ENCODE assay signal across 8 cellular contexts in genomic region chr5:140546851-140547507, GRCh38. TPM values are rescaled to one million over a fixed set of nuclear protein-coding genes. Genes with fewer than 3 reads are reported as not detected.
DNase-seq lines count a peak whose midpoint lies in the region; ATAC-seq, FAIRE-seq and TF ChIP-seq lines count a peak whose summit lies in the region.

No MANE protein-coding gene starts in this region.

- peaks cover 17 to 42% (median 25%) of the 10 kb centered on the region in 4 donors for H3K4me1 Mint-ChIP-seq in CD4-positive, CD25-positive, alpha-beta regulatory T cell
- H3K4me1 Mint-ChIP-seq in neural progenitor cell = peaks cover 23% of the 10 kb centered on the region

- no peak for DNase-seq in CD4-positive, CD25-positive, alpha-beta regulatory T cell
- DNase-seq in MM.1S (no peak), endothelial cell of umbilical vein (ENCODE audit: low read depth, low spot score) (no peak), neural progenitor cell (ENCODE audit: low spot score) (no peak), DMS114 treated with DMSO at 0.1 percent for 48 hours (lab: John Stamatoyannopoulos, UW; ENCODE audit: unreplicated experiment) (no peak), SIG-M5 (lab: John Stamatoyannopoulos, UW) (no peak), NCI-H510A treated with DMSO at 0.1 percent for 48 hours (lab: John Stamatoyannopoulos, UW) (no peak)
- no peak for DNase-seq in activated CD4-positive, alpha-beta T cell treated with anti-CD3 and anti-CD28 coated beads, Interleukin-2, amount 50 U/mL, for 1 hour

- no peaks in the 10 kb centered on the region for H3K9me3 ChIP-seq in CD4-positive, CD25-positive, alpha-beta regulatory T cell (ENCODE audit: control insufficient read depth in 2 of 2, low read length in 2 of 2)
- H3K9me3 ChIP-seq in MM.1S (replicated peaks; ENCODE audit: insufficient read depth, low read length) = no peaks in the 10 kb centered on the region
- H3K9me3 ChIP-seq in endothelial cell of umbilical vein (replicated peaks; ENCODE audit: control insufficient read depth, insufficient read depth, low read length) = no peaks in the 10 kb centered on the region
- no peaks in the 10 kb centered on the region for H3K9me3 ChIP-seq in neural progenitor cell (ENCODE audit: low read depth)

- no peak for TF ChIP-seq CTCF in MM.1S (IDR thresholded peaks at IDR 0.05; ENCODE audit: low read length)
- TF ChIP-seq CTCF in endothelial cell of umbilical vein (IDR thresholded peaks at IDR 0.05; ENCODE audit: extremely low read depth in 1 of 2, insufficient read depth in 1 of 2, low read depth in 1 of 2, low read length in 2 of 2) = no peak
- TF ChIP-seq CTCF in neural progenitor cell (IDR thresholded peaks at IDR 0.05) = no peak

- no peak for FAIRE-seq in endothelial cell of umbilical vein (lab: Jason Lieb, UNC)

- H3K4me1 ChIP-seq in CD4-positive, CD25-positive, alpha-beta regulatory T cell (ENCODE audit: control insufficient read depth, insufficient read depth, low read length, poor library complexity, severe bottlenecking) = peaks cover 25% of the 10 kb centered on the region
- 0 out of 2 replicates have a peak, but pooled peaks cover 4% of the 10 kb centered on the region for H3K4me1 ChIP-seq in MM.1S (ENCODE audit: low read length)
- H3K4me1 ChIP-seq in endothelial cell of umbilical vein (ENCODE audit: control insufficient read depth, extremely low read depth, insufficient read depth, low read length) = peaks cover 24% of the 10 kb centered on the region
- H3K4me1 ChIP-seq in neural progenitor cell = peaks cover 10% of the 10 kb centered on the region

- peak overlapping the region; percentile 70; the same call in 1 of the 2 replicates for H3K4me2 ChIP-seq in MM.1S (ENCODE audit: low read depth, low read length)
- H3K4me2 ChIP-seq in endothelial cell of umbilical vein (ENCODE audit: insufficient read depth, low read length) = peak overlapping the region; percentile 7
- H3K4me2 ChIP-seq in neural progenitor cell = peak overlapping the region; percentile 81

- no peak overlapping the region; the same call in 1 of the 2 replicates for H3K9ac ChIP-seq in MM.1S (ENCODE audit: low read length)
- H3K9ac ChIP-seq in endothelial cell of umbilical vein (replicated peaks; ENCODE audit: extremely low read depth, insufficient read depth, low read length) = no peak overlapping the region
- H3K9ac ChIP-seq in neural progenitor cell = peak overlapping the region; percentile 6

- H3K9me3 Mint-ChIP-seq in CD4-positive, CD25-positive, alpha-beta regulatory T cell = no peaks in the 10 kb centered on the region
- H3K9me3 Mint-ChIP-seq in neural progenitor cell = no peaks in the 10 kb centered on the region

- peaks cover 33% of the 10 kb centered on the region for H3K36me3 Mint-ChIP-seq in CD4-positive, CD25-positive, alpha-beta regulatory T cell
- H3K36me3 Mint-ChIP-seq in neural progenitor cell = peaks cover 27% of the 10 kb centered on the region

- no peaks in the 10 kb centered on the region for H3K9me2 ChIP-seq in MM.1S (replicated peaks; ENCODE audit: insufficient read depth, low read length)

- ATAC-seq in CD4-positive, CD25-positive, alpha-beta regulatory T cell (ENCODE audit: low read depth in 2 of 2) = no peak

- H3K9me1 ChIP-seq in endothelial cell of umbilical vein (replicated peaks; ENCODE audit: control insufficient read depth, extremely low read depth, insufficient read depth, low read length) = no peaks in the 10 kb centered on the region

- no peaks in the 10 kb centered on the region; the same call in none of the 2 replicates for H3F3A ChIP-seq in MM.1S (ENCODE audit: insufficient read depth, low read length)
- peaks cover 37% of the 10 kb centered on the region for H3F3A ChIP-seq in neural progenitor cell (ENCODE audit: low read depth)

- peak overlapping the region; percentile 37 for H3K4me3 ChIP-seq in CD4-positive, CD25-positive, alpha-beta regulatory T cell (ENCODE audit: low read depth, low read length)
- H3K4me3 ChIP-seq in MM.1S (ENCODE audit: low read length) (peak overlapping the region; percentile 8; the same call in 1 of the 2 replicates), endothelial cell of umbilical vein (replicated peaks in 1 of 3; ENCODE audit: insufficient read depth in 1 of 3, low read depth in 1 of 3, low read length in 3 of 3) (no peak overlapping the region), neural progenitor cell (peak overlapping the region; percentile 51)

- H4K20me1 ChIP-seq in MM.1S (ENCODE audit: insufficient read depth, low read length) (no peaks in the 10 kb centered on the region), endothelial cell of umbilical vein (replicated peaks; ENCODE audit: control insufficient read depth, extremely low read depth, insufficient read depth, low read length) (no peaks in the 10 kb centered on the region), neural progenitor cell (ENCODE audit: low read depth) (peaks cover 21% of the 10 kb centered on the region)

- 0 out of 2 replicates have a peak overlapping the region, but pooled peaks have one; percentile 5 for H2AFZ ChIP-seq in MM.1S (ENCODE audit: low read length)
- H2AFZ ChIP-seq in endothelial cell of umbilical vein (ENCODE audit: low read depth, low read length) = no peak overlapping the region
- H2AFZ ChIP-seq in neural progenitor cell (replicated peaks) = peak overlapping the region; percentile 28

- POLR2A ChIA-PET in endothelial cell of umbilical vein (lab: Charles Lee) = interaction anchor here (0.7 to 2.6 kb wide), 7 partner anchors 10 to 298 kb away, joined by 3 to 14 read pairs (median 4); partner anchors contain the start of genes ANKHD1, IK, NDUFA2 and SRA1

- no peak for TF ChIP-seq POLR2A in endothelial cell of umbilical vein (IDR thresholded peaks at IDR 0.05; ENCODE audit: low read depth, low read length)

- H3K27me3 ChIP-seq in CD4-positive, CD25-positive, alpha-beta regulatory T cell (ENCODE audit: control insufficient read depth, insufficient read depth, low read length) = no peaks in the 10 kb centered on the region
- no peaks in the 10 kb centered on the region for H3K27me3 ChIP-seq in MM.1S (replicated peaks; ENCODE audit: insufficient read depth, low read length)
- no peaks in the 10 kb centered on the region for H3K27me3 ChIP-seq in endothelial cell of umbilical vein (ENCODE audit: control insufficient read depth in 2 of 2, insufficient read depth in 2 of 2, low read length in 2 of 2)
- no peaks in the 10 kb centered on the region for H3K27me3 ChIP-seq in neural progenitor cell

- H3K27me3 Mint-ChIP-seq in CD4-positive, CD25-positive, alpha-beta regulatory T cell = no peaks in the 10 kb centered on the region
- H3K27me3 Mint-ChIP-seq in neural progenitor cell (ENCODE audit: insufficient read depth, low read depth) = peaks cover 5% of the 10 kb centered on the region

- intact Hi-C loops in endothelial cell of umbilical vein (cut with micrococcal nuclease) = loop anchor here (1.0 to 2.0 kb wide), 6 partner anchors 10 to 306 kb away; partner anchors contain the start of genes ANKHD1, SRA1 and TMCO6

- BruUV-seq in endothelial cell of umbilical vein (replicated peaks; lab: Mats Ljungman, UMichigan) = no TSS peak

- peak overlapping the region; percentile 87 for H3K27ac ChIP-seq in CD4-positive, CD25-positive, alpha-beta regulatory T cell (ENCODE audit: insufficient read depth, low read length, poor library complexity, severe bottlenecking)
- no peak overlapping the region for H3K27ac ChIP-seq in MM.1S (ENCODE audit: low read length)
- H3K27ac ChIP-seq in endothelial cell of umbilical vein (ENCODE audit: insufficient read depth, low read depth, low read length) = no peak overlapping the region
- peak overlapping the region; percentile 15 for H3K27ac ChIP-seq in neural progenitor cell

- dilution Hi-C loops in endothelial cell of umbilical vein (cut with MboI; ENCODE audit: extremely low pct_ligation_motif_present, low sequenced_read_pairs) = no loop called here

- H3K79me2 ChIP-seq in MM.1S (ENCODE audit: low read length) = peaks cover 4% of the 10 kb centered on the region
- H3K79me2 ChIP-seq in endothelial cell of umbilical vein (ENCODE audit: control insufficient read depth, insufficient read depth, low read length) = no peaks in the 10 kb centered on the region
- H3K79me2 ChIP-seq in neural progenitor cell (ENCODE audit: low read depth) = no peaks in the 10 kb centered on the region

- peak overlapping the region; percentile 81 to 93 (median 88) for H3K4me3 Mint-ChIP-seq in CD4-positive, CD25-positive, alpha-beta regulatory T cell
- H3K4me3 Mint-ChIP-seq in neural progenitor cell = peak overlapping the region; percentile 73

- H3K27ac Mint-ChIP-seq in CD4-positive, CD25-positive, alpha-beta regulatory T cell = peak overlapping the region; percentile 97 to 99 (median 97)
- no peak overlapping the region for H3K27ac Mint-ChIP-seq in neural progenitor cell

- CTCF ChIA-PET in endothelial cell of umbilical vein (lab: Charles Lee) = interaction anchor here (1.0 to 3.9 kb wide), 20 partner anchors 10 to 174 kb away, joined by 3 to 50 read pairs (median 8); partner anchors contain the start of genes APBB3, CD14, HARS1 and IK

- peaks cover 40% of the 10 kb centered on the region for H3K36me3 ChIP-seq in CD4-positive, CD25-positive, alpha-beta regulatory T cell (ENCODE audit: control insufficient read depth, insufficient read depth, low read length)
- H3K36me3 ChIP-seq in MM.1S (replicated peaks; ENCODE audit: insufficient read depth, low read length) = 0 out of 2 replicates have a peak, but pooled peaks cover 4% of the 10 kb centered on the region
- peaks cover 13 to 15% of the 10 kb centered on the region in 2 experiments for H3K36me3 ChIP-seq in endothelial cell of umbilical vein (ENCODE audit: control insufficient read depth in 2 of 2, extremely low read depth in 1 of 2, insufficient read depth in 2 of 2, low read length in 2 of 2)
- H3K36me3 ChIP-seq in neural progenitor cell = no peaks in the 10 kb centered on the region

RNA-seq across cellular contexts. Expression of gene EIF4EBP3, which starts 0.5 kb away (rescaled TPM):
- 11.8 TPM for total RNA-seq in CD4-positive, CD25-positive, alpha-beta regulatory T cell
- polyA plus RNA-seq in CD4-positive, CD25-positive, alpha-beta regulatory T cell = 10 to 100 TPM; 28.4 to 44.7 (median 40.5) TPM
- 7.6 and 8.8 TPM in 2 replicates for total RNA-seq in endothelial cell of umbilical vein
- 3.7 and 6.5 TPM in 2 replicates for polyA plus RNA-seq in endothelial cell of umbilical vein
- polyA plus RNA-seq in endothelial cell of umbilical vein (2011; cell fraction: cytosol; rRNA removed) = 3.2 and 3.7 TPM in 2 replicates
- 5.2 TPM in 2 replicates for polyA plus RNA-seq in endothelial cell of umbilical vein (2011; cell fraction: nucleus; rRNA removed)
- polyA plus RNA-seq in endothelial cell of umbilical vein (2012) = 4.4 and 5.7 TPM in 2 replicates
- 2.0 and 3.2 TPM in 2 replicates for polyA minus RNA-seq in endothelial cell of umbilical vein
- 2.3 TPM for polyA minus RNA-seq in endothelial cell of umbilical vein (2011; cell fraction: cytosol; rRNA and poly(A)+ RNA removed)
- polyA minus RNA-seq in endothelial cell of umbilical vein (2011; cell fraction: nucleus; rRNA and poly(A)+ RNA removed) = 1.4 TPM in 1 of 2 replicates, not detected in the other
- 0.53 and 1.1 TPM in 2 replicates for total RNA-seq in neural progenitor cell (ENCODE audit: low replicate concordance)

RNA-seq across cellular contexts. Expression of gene SRA1, which starts 10.3 kb away (rescaled TPM):
- total RNA-seq in CD4-positive, CD25-positive, alpha-beta regulatory T cell = 38.9 TPM
- 10 to 100 TPM; 36.6 to 44.3 (median 38.4) TPM for polyA plus RNA-seq in CD4-positive, CD25-positive, alpha-beta regulatory T cell
- 19.7 and 29.7 TPM in 2 replicates for total RNA-seq in endothelial cell of umbilical vein
- polyA plus RNA-seq in endothelial cell of umbilical vein = 17.6 and 20.3 TPM in 2 replicates
- polyA plus RNA-seq in endothelial cell of umbilical vein (2011; cell fraction: cytosol; rRNA removed) = 25.8 and 29.7 TPM in 2 replicates
- polyA plus RNA-seq in endothelial cell of umbilical vein (2011; cell fraction: nucleus; rRNA removed) = 45.3 and 45.4 TPM in 2 replicates
- 22.7 and 28.2 TPM in 2 replicates for polyA plus RNA-seq in endothelial cell of umbilical vein (2012)
- polyA minus RNA-seq in endothelial cell of umbilical vein = 9.0 and 9.3 TPM in 2 replicates
- 12.6 TPM for polyA minus RNA-seq in endothelial cell of umbilical vein (2011; cell fraction: cytosol; rRNA and poly(A)+ RNA removed)
- polyA minus RNA-seq in endothelial cell of umbilical vein (2011; cell fraction: nucleus; rRNA and poly(A)+ RNA removed) = 7.3 and 7.7 TPM in 2 replicates
- total RNA-seq in neural progenitor cell (ENCODE audit: low replicate concordance) = 16.9 and 26.9 TPM in 2 replicates

RNA-seq across cellular contexts. Expression of gene APBB3, which starts 17.4 kb away (rescaled TPM):
- 50.8 TPM for total RNA-seq in CD4-positive, CD25-positive, alpha-beta regulatory T cell
- 1 to 10 TPM; 3.4 to 5.2 (median 4.0) TPM for polyA plus RNA-seq in CD4-positive, CD25-positive, alpha-beta regulatory T cell
- total RNA-seq in endothelial cell of umbilical vein = 12.1 and 13.3 TPM in 2 replicates
- polyA plus RNA-seq in endothelial cell of umbilical vein = 22.8 and 24.5 TPM in 2 replicates
- 4.7 and 8.4 TPM in 2 replicates for polyA plus RNA-seq in endothelial cell of umbilical vein (2011; cell fraction: cytosol; rRNA removed)
- 150 and 180 TPM in 2 replicates for polyA plus RNA-seq in endothelial cell of umbilical vein (2011; cell fraction: nucleus; rRNA removed)
- 8.0 and 9.9 TPM in 2 replicates for polyA plus RNA-seq in endothelial cell of umbilical vein (2012)
- polyA minus RNA-seq in endothelial cell of umbilical vein = 26.7 and 27.3 TPM in 2 replicates
- polyA minus RNA-seq in endothelial cell of umbilical vein (2011; cell fraction: cytosol; rRNA and poly(A)+ RNA removed) = 6.0 TPM
- 21.9 and 26.3 TPM in 2 replicates for polyA minus RNA-seq in endothelial cell of umbilical vein (2011; cell fraction: nucleus; rRNA and poly(A)+ RNA removed)
- 20.7 and 23.6 TPM in 2 replicates for total RNA-seq in neural progenitor cell (ENCODE audit: low replicate concordance)

RNA-seq across cellular contexts. Expression of gene SLC35A4, which starts 17.6 kb away (rescaled TPM):
- 35.0 TPM for total RNA-seq in CD4-positive, CD25-positive, alpha-beta regulatory T cell
- polyA plus RNA-seq in CD4-positive, CD25-positive, alpha-beta regulatory T cell = 10 to 100 TPM; 69.3 to 89.5 (median 78.0) TPM
- 60.9 and 65.6 TPM in 2 replicates for total RNA-seq in endothelial cell of umbilical vein
- polyA plus RNA-seq in endothelial cell of umbilical vein = 112 and 118 TPM in 2 replicates
- polyA plus RNA-seq in endothelial cell of umbilical vein (2011; cell fraction: cytosol; rRNA removed) = 84.2 and 98.1 TPM in 2 replicates
- 46.0 and 48.4 TPM in 2 replicates for polyA plus RNA-seq in endothelial cell of umbilical vein (2011; cell fraction: nucleus; rRNA removed)
- polyA plus RNA-seq in endothelial cell of umbilical vein (2012) = 73.2 and 114 TPM in 2 replicates
- 107 and 136 TPM in 2 replicates for polyA minus RNA-seq in endothelial cell of umbilical vein
- polyA minus RNA-seq in endothelial cell of umbilical vein (2011; cell fraction: cytosol; rRNA and poly(A)+ RNA removed) = 36.2 TPM
- polyA minus RNA-seq in endothelial cell of umbilical vein (2011; cell fraction: nucleus; rRNA and poly(A)+ RNA removed) = 14.7 and 29.7 TPM in 2 replicates
- total RNA-seq in neural progenitor cell (ENCODE audit: low replicate concordance) = 20.7 and 26.7 TPM in 2 replicates

Comparison
In these comparisons a context has a peak if more than half of its experiments do, and no peak if none do; other contexts are left out.
1. H3K27ac ChIP-seq: peak in CD4-positive, CD25-positive, alpha-beta regulatory T cell (single experiment) and neural progenitor cell (single experiment); none in MM.1S (single experiment) and endothelial cell of umbilical vein (single experiment).
2. H3K4me3 ChIP-seq: peak in CD4-positive, CD25-positive, alpha-beta regulatory T cell (single experiment), MM.1S (single experiment) and neural progenitor cell (single experiment); none in endothelial cell of umbilical vein (0 of 3).
3. H3K4me2 ChIP-seq: peak in every context shown above with its lines; median percentile 81 in neural progenitor cell; 70 in MM.1S; 7 in endothelial cell of umbilical vein.